ENCODE assay signal across 1 cellular context in genomic region chr18:10578573-10578899, GRCh38.
TF ChIP-seq lines count a peak whose summit lies in the region.
"Not testable (repeated sequence)": the region's sequence is repeated elsewhere in the genome, so short reads cannot be mapped to it uniquely, and the experiment has no call there.

No MANE protein-coding gene starts in this region.

TF ChIP-seq in K562, 482 proteins besides CTCF, POLR2A, EP300 and RAD21:
- TF ChIP-seq MLLT1 (IDR thresholded peaks at IDR 0.05) (peak in 1 of 2 experiments; percentile 82; a peak in 1 of 4 replicates), SMAD4 (CRISPR knock-in tag; conservative IDR thresholded peaks at IDR 0.05) (0 out of 2 replicates have a peak, but pooled peaks have one; percentile 45), YY1 (IDR thresholded peaks at IDR 0.05; ENCODE audit: borderline replicate concordance in 1 of 3, control insufficient read depth in 1 of 3, extremely low read depth in 1 of 3, insufficient read depth in 3 of 3, insufficient read length in 1 of 3, insufficient replicate concordance in 2 of 3, low read depth in 1 of 3, low read length in 2 of 3) (peak in 2 of 3 experiments; percentile 28 to 64), MBD1 (CRISPR knock-in tag; IDR thresholded peaks at IDR 0.05) (0 out of 2 replicates have a peak, but pooled peaks have one; percentile 76), ZNF592 (IDR thresholded peaks at IDR 0.05) (peak; percentile 37; the same call in 1 of the 2 replicates), NR4A1 (tag; IDR thresholded peaks at IDR 0.05) (peak; percentile 83), ERF (CRISPR knock-in tag; IDR thresholded peaks at IDR 0.05) (peak; percentile 34; the same call in 1 of the 2 replicates), NFRKB (IDR thresholded peaks at IDR 0.05; ENCODE audit: low read depth) (peak; percentile 38; the same call in 1 of the 2 replicates), PHF20 (IDR thresholded peaks at IDR 0.05; ENCODE audit: partially characterized antibody) (peak; percentile 6), NR2C2 (tag; IDR thresholded peaks at IDR 0.05) (0 out of 2 replicates have a peak, but pooled peaks have one; percentile 14)
- TF ChIP-seq NR4A1, NR2C2 (CRISPR knock-in tag; IDR thresholded peaks at IDR 0.05): not testable (repeated sequence)
